Comparison of ENCODE assay signal across 27 cellular contexts in the genomic region with DNA sequence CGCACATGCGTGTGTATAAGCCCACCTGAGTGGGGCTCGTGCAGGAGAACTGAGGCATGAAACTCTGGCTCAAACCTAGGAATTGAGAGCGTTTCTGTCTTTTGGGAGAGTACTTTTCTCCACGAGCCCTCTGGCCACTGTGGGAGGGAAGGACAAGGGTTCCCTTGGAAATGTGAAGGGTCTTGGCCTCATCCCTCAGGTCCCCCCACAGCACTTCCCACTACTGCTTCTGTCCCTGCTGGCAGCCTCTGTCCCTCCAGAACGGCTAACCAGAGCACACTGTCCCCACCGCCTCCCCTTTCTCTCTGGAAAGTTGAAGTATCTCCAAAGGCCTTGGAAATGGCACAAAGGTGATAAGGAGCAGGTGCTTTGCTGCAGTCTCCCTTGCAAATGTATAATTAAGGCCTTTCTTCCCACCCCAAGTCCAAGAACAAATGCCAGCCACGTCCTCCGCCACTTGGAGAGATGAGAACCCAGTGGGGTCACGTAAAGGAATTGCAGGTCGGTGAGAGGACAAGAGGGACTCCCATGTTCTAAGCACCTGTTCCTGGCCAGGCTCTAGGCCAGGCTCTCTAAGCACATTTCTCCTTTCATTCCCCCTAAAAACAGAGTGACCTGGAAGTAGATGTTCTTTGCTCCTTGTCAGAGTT.
"Had no signal": no experiment of that assay in that cellular context is flagged by ENCODE, and none has a peak within 500 bp of the region (broad histone marks: within the 10 kb centered on the region; RNA-seq: fewer than 3 reads in every experiment).

No MANE protein-coding gene starts in this region.

- H3K9me3 ChIP-seq: esophagus squamous epithelium, upper lobe of left lung, vagina had no signal

- DNase-seq: activated CD4-positive, alpha-beta memory T cell treated with anti-CD3 and anti-CD28 coated beads for 36 hours; activated CD4-positive, alpha-beta T cell treated with anti-CD3 and anti-CD28 coated beads, Interleukin-2, amount 10 ng/mL, durations not matched to agents 24 days and 14 days; activated CD4-positive, CD25-positive, alpha-beta regulatory T cell treated with anti-CD3 and anti-CD28 coated beads, Interleukin-2, amount 50 U/mL, for 72 hours; activated gamma-delta T cell; activated naive CD4-positive, alpha-beta T cell treated with anti-CD3 and anti-CD28 coated beads, Interleukin-2, amount 50 U/mL, for 16 hours; activated naive CD8-positive, alpha-beta T cell treated with anti-CD3 and anti-CD28 coated beads, Interleukin-2, amount 50 U/mL, for 24 hours; activated T-cell treated with anti-CD3 and anti-CD28 coated beads for 4 hours; central memory CD4-positive, alpha-beta T cell; effector CD4-positive, alpha-beta T cell; esophagus squamous epithelium; foreskin melanocyte; islet precursor cell; midbrain; naive thymus-derived CD4-positive, alpha-beta T cell; small intestine; stimulated activated CD4-positive, alpha-beta T cell treated with anti-CD3 and anti-CD28 coated beads, Interleukin-4, amount 100 ng/mL, for 4 hours; stimulated activated CD8-positive, alpha-beta memory T cell treated with anti-CD3 and anti-CD28 coated beads, Interleukin-4, amount 100 ng/mL, for 48 hours; stimulated activated naive CD8-positive, alpha-beta T cell treated with anti-CD3 and anti-CD28 coated beads, Interleukin-15, amount 100 ng/mL, for 72 hours; T-helper 2 cell had no signal

- H3K36me3 Mint-ChIP-seq: activated CD4-positive, alpha-beta memory T cell treated with anti-CD3 and anti-CD28 coated beads for 36 hours; naive thymus-derived CD4-positive, alpha-beta T cell; stimulated activated memory B cell treated with anti-CD40 and anti-IgM and Interleukin-4, amounts not matched to agents 10 μg/mL and 1 μg/mL and 100 μg/mL, for 72 hours had no signal

- H3K9me3 Mint-ChIP-seq: activated CD4-positive, alpha-beta memory T cell treated with anti-CD3 and anti-CD28 coated beads for 36 hours; activated CD4-positive, alpha-beta T cell treated with anti-CD3 and anti-CD28 coated beads, Interleukin-2, amount 10 ng/mL, durations not matched to agents 24 days and 14 days; activated naive CD8-positive, alpha-beta T cell treated with anti-CD3 and anti-CD28 coated beads, Interleukin-2, amount 50 U/mL, for 24 hours; dendritic cell treated with granulocyte-macrophage colony-stimulating factor and Interleukin-4, amounts not matched to agents 40 ng/mL and 50 ng/mL, for 4 days; stimulated activated memory B cell treated with anti-CD40 and anti-IgM and Interleukin-4, amounts not matched to agents 10 μg/mL and 1 μg/mL and 100 μg/mL, for 72 hours; stimulated activated naive CD8-positive, alpha-beta T cell treated with anti-CD3 and anti-CD28 coated beads, Interleukin-15, amount 100 ng/mL, for 72 hours had no signal

- ATAC-seq: activated naive CD8-positive, alpha-beta T cell treated with anti-CD3 and anti-CD28 coated beads, Interleukin-2, amount 50 U/mL, for 24 hours; naive thymus-derived CD4-positive, alpha-beta T cell; sciatic nerve; SK-N-SH treated with all-trans-retinoic acid at 6 μM for 48 hours; stimulated activated memory B cell treated with anti-CD40 and anti-IgM and Interleukin-4, amounts not matched to agents 10 μg/mL and 1 μg/mL and 100 μg/mL, for 72 hours; stimulated activated naive CD8-positive, alpha-beta T cell treated with anti-CD3 and anti-CD28 coated beads, Interleukin-15, amount 100 ng/mL, for 72 hours had no signal

- H3K27ac ChIP-seq: epithelial cell of prostate, esophagus squamous epithelium, upper lobe of left lung, vagina had no signal

- H3K27me3 ChIP-seq: upper lobe of left lung, vagina had no signal

- H3K4me1 Mint-ChIP-seq: activated CD4-positive, alpha-beta T cell treated with anti-CD3 and anti-CD28 coated beads, Interleukin-2, amount 10 ng/mL, durations not matched to agents 24 days and 14 days; activated naive CD8-positive, alpha-beta T cell treated with anti-CD3 and anti-CD28 coated beads, Interleukin-2, amount 50 U/mL, for 24 hours had no signal

- FAIRE-seq: small intestine had no signal

- H3K27ac Mint-ChIP-seq: activated CD4-positive, alpha-beta memory T cell treated with anti-CD3 and anti-CD28 coated beads for 36 hours; activated CD4-positive, alpha-beta T cell treated with anti-CD3 and anti-CD28 coated beads, Interleukin-2, amount 10 ng/mL, durations not matched to agents 24 days and 14 days; activated naive CD8-positive, alpha-beta T cell treated with anti-CD3 and anti-CD28 coated beads, Interleukin-2, amount 50 U/mL, for 24 hours; dendritic cell treated with granulocyte-macrophage colony-stimulating factor and Interleukin-4, amounts not matched to agents 40 ng/mL and 50 ng/mL, for 4 days; naive thymus-derived CD4-positive, alpha-beta T cell; progenitor cell of endocrine pancreas; stimulated activated memory B cell treated with anti-CD40 and anti-IgM and Interleukin-4, amounts not matched to agents 10 μg/mL and 1 μg/mL and 100 μg/mL, for 72 hours had no signal

- H3K4me3 ChIP-seq: esophagus squamous epithelium, upper lobe of left lung, vagina had no signal

- H3K4me3 Mint-ChIP-seq: activated CD4-positive, alpha-beta memory T cell treated with anti-CD3 and anti-CD28 coated beads for 36 hours; activated CD4-positive, alpha-beta T cell treated with anti-CD3 and anti-CD28 coated beads, Interleukin-2, amount 10 ng/mL, durations not matched to agents 24 days and 14 days; activated naive CD8-positive, alpha-beta T cell treated with anti-CD3 and anti-CD28 coated beads, Interleukin-2, amount 50 U/mL, for 24 hours; dendritic cell treated with granulocyte-macrophage colony-stimulating factor and Interleukin-4, amounts not matched to agents 40 ng/mL and 50 ng/mL, for 4 days; naive thymus-derived CD4-positive, alpha-beta T cell; stimulated activated memory B cell treated with anti-CD40 and anti-IgM and Interleukin-4, amounts not matched to agents 10 μg/mL and 1 μg/mL and 100 μg/mL, for 72 hours; stimulated activated naive CD8-positive, alpha-beta T cell treated with anti-CD3 and anti-CD28 coated beads, Interleukin-15, amount 100 ng/mL, for 72 hours had no signal
